In the genomic region with DNA sequence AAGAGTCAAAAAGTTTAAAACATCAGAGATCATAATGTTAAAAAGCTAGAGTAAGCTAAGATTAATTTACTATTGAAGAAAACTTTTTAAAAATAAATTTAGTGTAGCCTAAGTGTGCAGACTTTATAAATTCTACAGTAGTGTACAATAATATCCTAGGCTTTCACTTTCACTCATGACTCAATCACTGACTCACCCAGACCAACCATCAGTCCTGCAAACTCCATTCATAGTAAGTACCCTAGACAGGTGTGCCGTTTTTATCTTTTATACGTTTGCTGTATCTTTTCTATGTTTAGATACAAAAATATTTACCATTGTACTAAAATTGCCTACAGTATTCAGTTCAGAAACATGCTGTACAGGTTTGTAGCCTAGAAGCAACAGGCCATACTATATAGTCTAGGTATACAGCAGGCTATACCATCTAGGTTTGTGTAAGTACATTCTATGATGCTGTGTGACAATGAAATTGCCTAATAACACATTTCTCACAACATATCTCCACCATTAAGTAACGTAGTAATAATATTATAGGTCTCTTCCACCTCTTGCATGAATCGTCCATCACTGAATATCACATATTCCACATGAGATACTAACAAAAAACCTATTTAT, we compare ENCODE assay signal across 11 cellular contexts. TPM values are rescaled to one million over a fixed set of nuclear protein-coding genes. Genes with fewer than 3 reads are reported as not detected.
DNase-seq lines count a peak whose midpoint lies in the region; ATAC-seq and TF ChIP-seq lines count a peak whose summit lies in the region.
"Had no signal": no experiment of that assay in that cellular context is flagged by ENCODE, and none has a peak within 500 bp of the region (broad histone marks: within the 10 kb centered on the region; RNA-seq: fewer than 3 reads in every experiment).

No MANE protein-coding gene starts in this region.

- DNase-seq in amniotic epithelial cell (ENCODE audit: low read depth) (peak; percentile 42), omental fat pad (ENCODE audit: low spot score) (no peak), NCI-H146 (lab: John Stamatoyannopoulos, UW) (no peak), activated T-cell treated with anti-CD3 and anti-CD28 coated beads for 4 hours (no peak)
- no peak for DNase-seq in activated T-cell treated with anti-CD3 and anti-CD28 coated beads, Interleukin-2, amount 50 U/mL, for 1 hour
- DNase-seq: activated B cell treated with CpG ODN at 0.5 μM for 24 hours, NCI-H774, testis had no signal

- peak; percentile 69 for ATAC-seq in GM18907 (IDR thresholded peaks at IDR 0.05; ENCODE audit: unreplicated experiment)
- ATAC-seq in HG03039 (IDR thresholded peaks at IDR 0.05; ENCODE audit: unreplicated experiment), result peak; percentile 64
- peak; percentile 62 for ATAC-seq in omental fat pad (ENCODE audit: low FRiP score)
- no peak for ATAC-seq in GM19324 (IDR thresholded peaks at IDR 0.05; ENCODE audit: low FRiP score, unreplicated experiment)

- no peak for TF ChIP-seq CTCF in omental fat pad (IDR thresholded peaks at IDR 0.05)

RNA-seq across cellular contexts. Expression of a gene that starts 59.2 kb away (rescaled TPM):
- 10 to 100 TPM; 17.3 to 36.4 (median 27.2) TPM for total RNA-seq in omental fat pad
